Comparison of ENCODE assay signal across 1 cellular context in the genomic region with DNA sequence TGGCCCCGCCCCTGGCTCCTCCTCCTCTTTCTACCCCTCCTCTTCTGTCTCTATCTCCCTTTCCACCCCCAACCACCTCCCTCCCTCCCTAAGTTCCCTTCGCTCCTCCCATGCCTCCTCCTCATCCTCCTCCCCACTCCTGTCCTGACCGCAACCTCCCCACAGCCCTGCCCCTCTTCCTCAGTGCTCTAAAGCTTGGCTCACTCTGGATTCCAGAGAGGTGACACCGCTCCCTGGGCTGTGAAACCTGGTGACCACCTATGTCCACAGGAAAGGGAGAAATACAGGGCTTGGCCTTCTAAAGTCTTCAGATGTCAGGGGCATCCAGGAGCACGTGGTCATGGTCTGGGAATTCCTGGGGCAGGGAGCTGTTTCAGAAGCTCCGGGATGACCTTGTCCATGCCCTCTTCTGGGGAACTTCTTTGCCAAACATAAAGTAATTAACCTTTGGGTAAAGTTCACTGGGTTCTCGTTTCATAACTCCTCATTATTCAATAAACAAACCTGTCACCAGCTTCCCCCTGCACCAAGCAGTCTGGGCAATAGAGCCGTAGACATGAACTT.
TF ChIP-seq lines count a peak whose summit lies in the region.

No MANE protein-coding gene starts in this region.

TF ChIP-seq in HepG2, 621 proteins besides CTCF, POLR2A, EP300 and RAD21 (continued from another document and continues in another):
- peak; percentile 32; the same call in 1 of the 2 replicates for TF ChIP-seq CEBPG (CRISPR knock-in tag; IDR thresholded peaks at IDR 0.05)
- TF ChIP-seq ZNF878 (CRISPR knock-in tag; IDR thresholded peaks at IDR 0.05) = peak; percentile 57; the same call in 1 of the 2 replicates
- TF ChIP-seq, protein P1, sequence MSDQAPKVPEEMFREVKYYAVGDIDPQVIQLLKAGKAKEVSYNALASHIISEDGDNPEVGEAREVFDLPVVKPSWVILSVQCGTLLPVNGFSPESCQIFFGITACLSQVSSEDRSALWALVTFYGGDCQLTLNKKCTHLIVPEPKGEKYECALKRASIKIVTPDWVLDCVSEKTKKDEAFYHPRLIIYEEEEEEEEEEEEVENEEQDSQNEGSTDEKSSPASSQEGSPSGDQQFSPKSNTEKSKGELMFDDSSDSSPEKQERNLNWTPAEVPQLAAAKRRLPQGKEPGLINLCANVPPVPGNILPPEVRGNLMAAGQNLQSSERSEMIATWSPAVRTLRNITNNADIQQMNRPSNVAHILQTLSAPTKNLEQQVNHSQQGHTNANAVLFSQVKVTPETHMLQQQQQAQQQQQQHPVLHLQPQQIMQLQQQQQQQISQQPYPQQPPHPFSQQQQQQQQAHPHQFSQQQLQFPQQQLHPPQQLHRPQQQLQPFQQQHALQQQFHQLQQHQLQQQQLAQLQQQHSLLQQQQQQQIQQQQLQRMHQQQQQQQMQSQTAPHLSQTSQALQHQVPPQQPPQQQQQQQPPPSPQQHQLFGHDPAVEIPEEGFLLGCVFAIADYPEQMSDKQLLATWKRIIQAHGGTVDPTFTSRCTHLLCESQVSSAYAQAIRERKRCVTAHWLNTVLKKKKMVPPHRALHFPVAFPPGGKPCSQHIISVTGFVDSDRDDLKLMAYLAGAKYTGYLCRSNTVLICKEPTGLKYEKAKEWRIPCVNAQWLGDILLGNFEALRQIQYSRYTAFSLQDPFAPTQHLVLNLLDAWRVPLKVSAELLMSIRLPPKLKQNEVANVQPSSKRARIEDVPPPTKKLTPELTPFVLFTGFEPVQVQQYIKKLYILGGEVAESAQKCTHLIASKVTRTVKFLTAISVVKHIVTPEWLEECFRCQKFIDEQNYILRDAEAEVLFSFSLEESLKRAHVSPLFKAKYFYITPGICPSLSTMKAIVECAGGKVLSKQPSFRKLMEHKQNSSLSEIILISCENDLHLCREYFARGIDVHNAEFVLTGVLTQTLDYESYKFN (CRISPR knock-in tag; conservative IDR thresholded peaks at IDR 0.05) = peak; percentile 79
- TF ChIP-seq ARNTL (CRISPR knock-in tag; IDR thresholded peaks at IDR 0.05) = no peak; the same call in 1 of the 2 replicates
- TF ChIP-seq, protein P2, sequence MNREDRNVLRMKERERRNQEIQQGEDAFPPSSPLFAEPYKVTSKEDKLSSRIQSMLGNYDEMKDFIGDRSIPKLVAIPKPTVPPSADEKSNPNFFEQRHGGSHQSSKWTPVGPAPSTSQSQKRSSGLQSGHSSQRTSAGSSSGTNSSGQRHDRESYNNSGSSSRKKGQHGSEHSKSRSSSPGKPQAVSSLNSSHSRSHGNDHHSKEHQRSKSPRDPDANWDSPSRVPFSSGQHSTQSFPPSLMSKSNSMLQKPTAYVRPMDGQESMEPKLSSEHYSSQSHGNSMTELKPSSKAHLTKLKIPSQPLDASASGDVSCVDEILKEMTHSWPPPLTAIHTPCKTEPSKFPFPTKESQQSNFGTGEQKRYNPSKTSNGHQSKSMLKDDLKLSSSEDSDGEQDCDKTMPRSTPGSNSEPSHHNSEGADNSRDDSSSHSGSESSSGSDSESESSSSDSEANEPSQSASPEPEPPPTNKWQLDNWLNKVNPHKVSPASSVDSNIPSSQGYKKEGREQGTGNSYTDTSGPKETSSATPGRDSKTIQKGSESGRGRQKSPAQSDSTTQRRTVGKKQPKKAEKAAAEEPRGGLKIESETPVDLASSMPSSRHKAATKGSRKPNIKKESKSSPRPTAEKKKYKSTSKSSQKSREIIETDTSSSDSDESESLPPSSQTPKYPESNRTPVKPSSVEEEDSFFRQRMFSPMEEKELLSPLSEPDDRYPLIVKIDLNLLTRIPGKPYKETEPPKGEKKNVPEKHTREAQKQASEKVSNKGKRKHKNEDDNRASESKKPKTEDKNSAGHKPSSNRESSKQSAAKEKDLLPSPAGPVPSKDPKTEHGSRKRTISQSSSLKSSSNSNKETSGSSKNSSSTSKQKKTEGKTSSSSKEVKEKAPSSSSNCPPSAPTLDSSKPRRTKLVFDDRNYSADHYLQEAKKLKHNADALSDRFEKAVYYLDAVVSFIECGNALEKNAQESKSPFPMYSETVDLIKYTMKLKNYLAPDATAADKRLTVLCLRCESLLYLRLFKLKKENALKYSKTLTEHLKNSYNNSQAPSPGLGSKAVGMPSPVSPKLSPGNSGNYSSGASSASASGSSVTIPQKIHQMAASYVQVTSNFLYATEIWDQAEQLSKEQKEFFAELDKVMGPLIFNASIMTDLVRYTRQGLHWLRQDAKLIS (CRISPR knock-in tag; IDR thresholded peaks at IDR 0.05) = no peak
- TF ChIP-seq ZNF879 (CRISPR knock-in tag; IDR thresholded peaks at IDR 0.05) = no peak
- TF ChIP-seq FOSL2 (CRISPR knock-in tag; IDR thresholded peaks at IDR 0.05) = peak; percentile 36; the same call in 1 of the 2 replicates
- no peak for TF ChIP-seq ZNF619 (CRISPR knock-in tag; IDR thresholded peaks at IDR 0.05)
- TF ChIP-seq TGIF2 (CRISPR knock-in tag; IDR thresholded peaks at IDR 0.05) = no peak
- no peak for TF ChIP-seq ZBTB21 (CRISPR knock-in tag; IDR thresholded peaks at IDR 0.05)
- peak; percentile 40; the same call in 1 of the 2 replicates for TF ChIP-seq TARDBP (CRISPR knock-in tag; IDR thresholded peaks at IDR 0.05)
- no peak for TF ChIP-seq POGZ (CRISPR knock-in tag; IDR thresholded peaks at IDR 0.05)
- TF ChIP-seq TBL1XR1 (IDR thresholded peaks at IDR 0.05; ENCODE audit: borderline replicate concordance, low read length, partially characterized antibody) = peak; percentile 69
- no peak for TF ChIP-seq ZNF598 (CRISPR knock-in tag; IDR thresholded peaks at IDR 0.05; ENCODE audit: borderline replicate concordance)
- TF ChIP-seq ERF (CRISPR knock-in tag; IDR thresholded peaks at IDR 0.05) = peak; percentile 71
- TF ChIP-seq FOXC1 (CRISPR knock-in tag; IDR thresholded peaks at IDR 0.05; ENCODE audit: borderline replicate concordance) = no peak
- TF ChIP-seq, protein P3, sequence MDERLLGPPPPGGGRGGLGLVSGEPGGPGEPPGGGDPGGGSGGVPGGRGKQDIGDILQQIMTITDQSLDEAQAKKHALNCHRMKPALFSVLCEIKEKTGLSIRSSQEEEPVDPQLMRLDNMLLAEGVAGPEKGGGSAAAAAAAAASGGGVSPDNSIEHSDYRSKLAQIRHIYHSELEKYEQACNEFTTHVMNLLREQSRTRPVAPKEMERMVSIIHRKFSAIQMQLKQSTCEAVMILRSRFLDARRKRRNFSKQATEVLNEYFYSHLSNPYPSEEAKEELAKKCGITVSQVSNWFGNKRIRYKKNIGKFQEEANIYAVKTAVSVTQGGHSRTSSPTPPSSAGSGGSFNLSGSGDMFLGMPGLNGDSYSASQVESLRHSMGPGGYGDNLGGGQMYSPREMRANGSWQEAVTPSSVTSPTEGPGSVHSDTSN (CRISPR knock-in tag; IDR thresholded peaks at IDR 0.05) = no peak
- TF ChIP-seq ATRX (CRISPR knock-in tag; IDR thresholded peaks at IDR 0.05; ENCODE audit: borderline replicate concordance) = no peak
- no peak for TF ChIP-seq ATF1 (CRISPR knock-in tag; IDR thresholded peaks at IDR 0.05)
- TF ChIP-seq ATF7-NPFF (CRISPR knock-in tag; IDR thresholded peaks at IDR 0.05; ENCODE audit: low read depth) = no peak
- TF ChIP-seq, protein P4, sequence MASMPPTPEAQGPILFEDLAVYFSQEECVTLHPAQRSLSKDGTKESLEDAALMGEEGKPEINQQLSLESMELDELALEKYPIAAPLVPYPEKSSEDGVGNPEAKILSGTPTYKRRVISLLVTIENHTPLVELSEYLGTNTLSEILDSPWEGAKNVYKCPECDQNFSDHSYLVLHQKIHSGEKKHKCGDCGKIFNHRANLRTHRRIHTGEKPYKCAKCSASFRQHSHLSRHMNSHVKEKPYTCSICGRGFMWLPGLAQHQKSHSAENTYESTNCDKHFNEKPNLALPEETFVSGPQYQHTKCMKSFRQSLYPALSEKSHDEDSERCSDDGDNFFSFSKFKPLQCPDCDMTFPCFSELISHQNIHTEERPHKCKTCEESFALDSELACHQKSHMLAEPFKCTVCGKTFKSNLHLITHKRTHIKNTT (CRISPR knock-in tag; IDR thresholded peaks at IDR 0.05) = no peak
- TF ChIP-seq RBM39 (IDR thresholded peaks at IDR 0.05; ENCODE audit: low read depth, low read length, poor library complexity, severe bottlenecking) = no peak
- peak; percentile 95 for TF ChIP-seq PCBP2 (optimal IDR thresholded peaks at IDR 0.05; ENCODE audit: low read depth, low read length, poor library complexity, severe bottlenecking)
- TF ChIP-seq HCFC1 (IDR thresholded peaks at IDR 0.05; ENCODE audit: low read depth, low read length) = no peak
- TF ChIP-seq PITX1 (CRISPR knock-in tag; IDR thresholded peaks at IDR 0.05) = 0 out of 2 replicates have a peak, but pooled peaks have one; percentile 71
- TF ChIP-seq DR1 (CRISPR knock-in tag; IDR thresholded peaks at IDR 0.05) = no peak
- TF ChIP-seq, protein P5, sequence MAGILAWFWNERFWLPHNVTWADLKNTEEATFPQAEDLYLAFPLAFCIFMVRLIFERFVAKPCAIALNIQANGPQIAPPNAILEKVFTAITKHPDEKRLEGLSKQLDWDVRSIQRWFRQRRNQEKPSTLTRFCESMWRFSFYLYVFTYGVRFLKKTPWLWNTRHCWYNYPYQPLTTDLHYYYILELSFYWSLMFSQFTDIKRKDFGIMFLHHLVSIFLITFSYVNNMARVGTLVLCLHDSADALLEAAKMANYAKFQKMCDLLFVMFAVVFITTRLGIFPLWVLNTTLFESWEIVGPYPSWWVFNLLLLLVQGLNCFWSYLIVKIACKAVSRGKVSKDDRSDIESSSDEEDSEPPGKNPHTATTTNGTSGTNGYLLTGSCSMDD (CRISPR knock-in tag; IDR thresholded peaks at IDR 0.05) = no peak
- TF ChIP-seq ETV5 (CRISPR knock-in tag; IDR thresholded peaks at IDR 0.05; ENCODE audit: borderline replicate concordance) = no peak
- TF ChIP-seq ZNF7 (CRISPR knock-in tag; IDR thresholded peaks at IDR 0.05) = no peak
- peak; percentile 73; the same call in 1 of the 2 replicates for TF ChIP-seq FOXO1 (CRISPR knock-in tag; IDR thresholded peaks at IDR 0.05)
- TF ChIP-seq MAZ (IDR thresholded peaks at IDR 0.05; ENCODE audit: borderline replicate concordance, low read depth, low read length) = peak; percentile 30; the same call in 1 of the 2 replicates
- no peak for TF ChIP-seq MAZ (CRISPR knock-in tag; IDR thresholded peaks at IDR 0.05; ENCODE audit: low read depth)
- peak; percentile 86 for TF ChIP-seq RXRB (CRISPR knock-in tag; IDR thresholded peaks at IDR 0.05; ENCODE audit: borderline replicate concordance)
- no peak for TF ChIP-seq ZSCAN30 (CRISPR knock-in tag; IDR thresholded peaks at IDR 0.05)
- peak; percentile 49; the same call in 1 of the 2 replicates for TF ChIP-seq TBX2 (CRISPR knock-in tag; IDR thresholded peaks at IDR 0.05; ENCODE audit: borderline replicate concordance)
- no peak for TF ChIP-seq ZNF644 (CRISPR knock-in tag; IDR thresholded peaks at IDR 0.05; ENCODE audit: low read depth)
- no peak for TF ChIP-seq ZFP90 (CRISPR knock-in tag; IDR thresholded peaks at IDR 0.05; ENCODE audit: borderline replicate concordance)
- no peak for TF ChIP-seq KMT2B (CRISPR knock-in tag; IDR thresholded peaks at IDR 0.05)
- no peak for TF ChIP-seq MBNL3 (CRISPR knock-in tag; conservative IDR thresholded peaks at IDR 0.05)
- TF ChIP-seq, protein P6, sequence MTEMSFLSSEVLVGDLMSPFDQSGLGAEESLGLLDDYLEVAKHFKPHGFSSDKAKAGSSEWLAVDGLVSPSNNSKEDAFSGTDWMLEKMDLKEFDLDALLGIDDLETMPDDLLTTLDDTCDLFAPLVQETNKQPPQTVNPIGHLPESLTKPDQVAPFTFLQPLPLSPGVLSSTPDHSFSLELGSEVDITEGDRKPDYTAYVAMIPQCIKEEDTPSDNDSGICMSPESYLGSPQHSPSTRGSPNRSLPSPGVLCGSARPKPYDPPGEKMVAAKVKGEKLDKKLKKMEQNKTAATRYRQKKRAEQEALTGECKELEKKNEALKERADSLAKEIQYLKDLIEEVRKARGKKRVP (CRISPR knock-in tag; IDR thresholded peaks at IDR 0.05) = no peak
- no peak for TF ChIP-seq ADNP (CRISPR knock-in tag; IDR thresholded peaks at IDR 0.05)
- TF ChIP-seq, protein P7, sequence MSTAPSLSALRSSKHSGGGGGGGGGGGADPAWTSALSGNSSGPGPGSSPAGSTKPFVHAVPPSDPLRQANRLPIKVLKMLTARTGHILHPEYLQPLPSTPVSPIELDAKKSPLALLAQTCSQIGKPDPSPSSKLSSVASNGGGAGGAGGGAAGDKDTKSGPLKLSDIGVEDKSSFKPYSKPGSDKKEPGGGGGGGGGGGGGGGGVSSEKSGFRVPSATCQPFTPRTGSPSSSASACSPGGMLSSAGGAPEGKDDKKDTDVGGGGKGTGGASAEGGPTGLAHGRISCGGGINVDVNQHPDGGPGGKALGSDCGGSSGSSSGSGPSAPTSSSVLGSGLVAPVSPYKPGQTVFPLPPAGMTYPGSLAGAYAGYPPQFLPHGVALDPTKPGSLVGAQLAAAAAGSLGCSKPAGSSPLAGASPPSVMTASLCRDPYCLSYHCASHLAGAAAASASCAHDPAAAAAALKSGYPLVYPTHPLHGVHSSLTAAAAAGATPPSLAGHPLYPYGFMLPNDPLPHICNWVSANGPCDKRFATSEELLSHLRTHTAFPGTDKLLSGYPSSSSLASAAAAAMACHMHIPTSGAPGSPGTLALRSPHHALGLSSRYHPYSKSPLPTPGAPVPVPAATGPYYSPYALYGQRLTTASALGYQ (CRISPR knock-in tag; IDR thresholded peaks at IDR 0.05) = no peak
- no peak for TF ChIP-seq ZNF430 (CRISPR knock-in tag; IDR thresholded peaks at IDR 0.05)
- no peak for TF ChIP-seq ZNF326 (CRISPR knock-in tag; IDR thresholded peaks at IDR 0.05; ENCODE audit: borderline replicate concordance)
- TF ChIP-seq, protein P8, sequence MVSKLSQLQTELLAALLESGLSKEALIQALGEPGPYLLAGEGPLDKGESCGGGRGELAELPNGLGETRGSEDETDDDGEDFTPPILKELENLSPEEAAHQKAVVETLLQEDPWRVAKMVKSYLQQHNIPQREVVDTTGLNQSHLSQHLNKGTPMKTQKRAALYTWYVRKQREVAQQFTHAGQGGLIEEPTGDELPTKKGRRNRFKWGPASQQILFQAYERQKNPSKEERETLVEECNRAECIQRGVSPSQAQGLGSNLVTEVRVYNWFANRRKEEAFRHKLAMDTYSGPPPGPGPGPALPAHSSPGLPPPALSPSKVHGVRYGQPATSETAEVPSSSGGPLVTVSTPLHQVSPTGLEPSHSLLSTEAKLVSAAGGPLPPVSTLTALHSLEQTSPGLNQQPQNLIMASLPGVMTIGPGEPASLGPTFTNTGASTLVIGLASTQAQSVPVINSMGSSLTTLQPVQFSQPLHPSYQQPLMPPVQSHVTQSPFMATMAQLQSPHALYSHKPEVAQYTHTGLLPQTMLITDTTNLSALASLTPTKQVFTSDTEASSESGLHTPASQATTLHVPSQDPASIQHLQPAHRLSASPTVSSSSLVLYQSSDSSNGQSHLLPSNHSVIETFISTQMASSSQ (IDR thresholded peaks at IDR 0.05; ENCODE audit: low read depth) = no peak
- TF ChIP-seq, protein P8 (CRISPR knock-in tag; IDR thresholded peaks at IDR 0.05; ENCODE audit: borderline replicate concordance) = no peak
- TF ChIP-seq KDM5B (CRISPR knock-in tag; IDR thresholded peaks at IDR 0.05; ENCODE audit: borderline replicate concordance) = no peak
